ENCODE assay signal across 21 cellular contexts in genomic region chr1:20462397-20462796, GRCh38.
"Had no signal": no experiment of that assay in that cellular context is flagged by ENCODE, and none has a peak within 500 bp of the region (broad histone marks: within the 10 kb centered on the region; RNA-seq: fewer than 3 reads in every experiment).

No MANE protein-coding gene starts in this region.

- ATAC-seq: left colon had no signal

- H3K27ac ChIP-seq: prostate gland, right atrium auricular region, spleen, thyroid gland had no signal

- H3K9me3 ChIP-seq: prostate gland, right atrium auricular region, thyroid gland had no signal

- H3K36me3 ChIP-seq: prostate gland, right atrium auricular region, spleen, thyroid gland had no signal

- H3K4me1 ChIP-seq: prostate gland, right atrium auricular region, spleen, thyroid gland had no signal

- H3K4me3 ChIP-seq: prostate gland, right atrium auricular region, spleen, thyroid gland had no signal

- DNase-seq: activated CD4-positive, alpha-beta T cell treated with anti-CD3 and anti-CD28 coated beads for 4 hours; activated CD4-positive, alpha-beta T cell treated with anti-CD3 and anti-CD28 coated beads, Interleukin-2, amount 50 U/mL, for 48 hours; activated CD4-positive, CD25-positive, alpha-beta regulatory T cell; activated naive CD4-positive, alpha-beta T cell treated with anti-CD3 and anti-CD28 coated beads for 36 hours; activated naive CD8-positive, alpha-beta T cell treated with anti-CD3 and anti-CD28 coated beads, Interleukin-2, amount 10 ng/mL, durations not matched to agents 7 days and 5 days; activated T-cell treated with anti-CD3 and anti-CD28 coated beads, Interleukin-2, amount 50 U/mL, for 48 hours; amniotic stem cell; dermis blood vessel endothelial cell; effector memory CD4-positive, alpha-beta T cell; foreskin melanocyte; glutamatergic neuron; left colon; mesendoderm; naive B cell; spleen; stimulated activated CD4-positive, alpha-beta T cell treated with anti-CD3 and anti-CD28 coated beads, Interleukin-4, amount 100 ng/mL, for 1 hour; stimulated activated naive CD4-positive, alpha-beta T cell; T-helper 9 cell; thyroid gland had no signal
